Comparison of ENCODE assay signal across 12 cellular contexts in genomic region chr22:22462813-22463567, GRCh38. TPM values are rescaled to one million over a fixed set of nuclear protein-coding genes. Genes with fewer than 3 reads are reported as not detected.
DNase-seq lines count a peak whose midpoint lies in the region; ATAC-seq and TF ChIP-seq lines count a peak whose summit lies in the region.
"Had no signal": no experiment of that assay in that cellular context is flagged by ENCODE, and none has a peak within 500 bp of the region (broad histone marks: within the 10 kb centered on the region; RNA-seq: fewer than 3 reads in every experiment).

No MANE protein-coding gene starts in this region.

- no peaks in the 10 kb centered on the region for H4K20me1 ChIP-seq in PC-3 (ENCODE audit: low read length)

- H2AFZ ChIP-seq in PC-3 (ENCODE audit: low read length): no peak overlapping the region

- no peaks in the 10 kb centered on the region for H3F3A ChIP-seq in PC-3 (ENCODE audit: low read length, unreplicated experiment)

- H3K36me3 Mint-ChIP-seq in Caco-2 (ENCODE audit: insufficient read depth, unreplicated experiment) (no peaks in the 10 kb centered on the region), Calu3 (ENCODE audit: insufficient read depth, unreplicated experiment) (no peaks in the 10 kb centered on the region)

- H3K27ac Mint-ChIP-seq in Caco-2 (ENCODE audit: unreplicated experiment) (no peak overlapping the region), Calu3 (ENCODE audit: unreplicated experiment) (no peak overlapping the region)
- H3K27ac Mint-ChIP-seq: naive thymus-derived CD4-positive, alpha-beta T cell had no signal

- H3K9me3 Mint-ChIP-seq in Caco-2 (ENCODE audit: unreplicated experiment) (peaks cover 17% of the 10 kb centered on the region), Calu3 (ENCODE audit: low read depth, unreplicated experiment) (peaks cover 9% of the 10 kb centered on the region)

- ATAC-seq in PC-3: no peak
- no peak for ATAC-seq in HG03442 (IDR thresholded peaks at IDR 0.05; ENCODE audit: unreplicated experiment)
- ATAC-seq: naive thymus-derived CD4-positive, alpha-beta T cell had no signal

- no peaks in the 10 kb centered on the region for H3K9me2 ChIP-seq in PC-3 (replicated peaks; ENCODE audit: low read length)

- DNase-seq in DMS114 treated with DMSO at 0.1 percent for 48 hours (lab: John Stamatoyannopoulos, UW; ENCODE audit: unreplicated experiment): peak; percentile 11
- peak; percentile 30 for DNase-seq in PC-3
- peak in 1 of 2 donors; percentile 6 for DNase-seq in foreskin fibroblast
- no peak for DNase-seq in Caco-2
- no peak for DNase-seq in Calu3
- DNase-seq: MV-4-11; naive thymus-derived CD4-positive, alpha-beta T cell; spleen; stimulated activated CD8-positive, alpha-beta memory T cell treated with anti-CD3 and anti-CD28 coated beads, Interleukin-4, amount 100 ng/mL, for 48 hours had no signal

- no peaks in the 10 kb centered on the region for H3K79me2 ChIP-seq in PC-3 (ENCODE audit: low read length)

- no TSS peak for BruUV-seq in PC-3 (replicated peaks; lab: Mats Ljungman, UMichigan)
- no TSS peak for BruUV-seq in Caco-2 (replicated peaks; lab: Mats Ljungman, UMichigan)
- no TSS peak for BruUV-seq in Calu3 (replicated peaks; lab: Mats Ljungman, UMichigan)

- H3K27me3 ChIP-seq in PC-3 (ENCODE audit: low read length) (no peaks in the 10 kb centered on the region), Caco-2 (replicated peaks; ENCODE audit: control insufficient read depth, insufficient read depth, low read length) (no peaks in the 10 kb centered on the region)
- H3K27me3 ChIP-seq: ascending aorta had no signal

- intact Hi-C loops in PC-3 (cut with micrococcal nuclease): loop anchor here (5.0 to 10.0 kb wide), 3 partner anchors 114 to 494 kb away; no protein-coding TSS in a partner anchor
- intact Hi-C loops in Caco-2 (cut with micrococcal nuclease; ENCODE audit: unreplicated experiment): loop anchor here (5.0 to 10.0 kb wide), 2 partner anchors 89 to 262 kb away; no protein-coding TSS in a partner anchor
- intact Hi-C loops in Calu3 (cut with micrococcal nuclease; ENCODE audit: unreplicated experiment): loop anchor here (5.0 to 10.0 kb wide), 3 partner anchors 114 to 494 kb away; partner anchors contain the start of gene IGLL5

- H3K9me3 ChIP-seq in PC-3 (ENCODE audit: low read length): no peaks in the 10 kb centered on the region; the same call in 1 of the 2 replicates
- H3K9me3 ChIP-seq in Caco-2: peaks cover 30% of the 10 kb centered on the region

- CTCF ChIA-PET in PC-3 (lab: Charles Lee): interaction anchor here (0.6 kb wide), 1 partner anchor 28 kb away, joined by 6 read pairs; no protein-coding TSS in a partner anchor
- CTCF ChIA-PET in Caco-2 (lab: Charles Lee): interaction anchor here (0.8 to 1.5 kb wide), 2 partner anchors 124 to 256 kb away, joined by 3 to 8 read pairs; no protein-coding TSS in a partner anchor
- CTCF ChIA-PET in Calu3 (lab: Charles Lee): interaction anchor here (1.0 to 1.2 kb wide), 2 partner anchors 31 to 96 kb away, joined by 3 to 5 read pairs; partner anchors contain the start of gene PRAME

- H3K27ac ChIP-seq in PC-3 (ENCODE audit: low read length): no peak overlapping the region
- H3K27ac ChIP-seq: ascending aorta, spleen had no signal

- H3K4me2 ChIP-seq in PC-3 (ENCODE audit: low read length): no peak overlapping the region

- POLR2A ChIA-PET in PC-3 (lab: Charles Lee; ENCODE audit: unreplicated experiment) (no interaction called here), Caco-2 (lab: Charles Lee) (no interaction called here)

- H3K4me3 ChIP-seq in GM12875 (ENCODE audit: low read depth, low read length) (no peak overlapping the region), PC-3 (ENCODE audit: low read length) (no peak overlapping the region), foreskin fibroblast (ENCODE audit: low read depth in 1 of 2, low read length in 2 of 2) (no peak overlapping the region), Caco-2 (ENCODE audit: low read depth, low read length) (no peak overlapping the region)
- H3K4me3 ChIP-seq: ascending aorta, spleen had no signal

- H3K27me3 Mint-ChIP-seq in Caco-2 (ENCODE audit: insufficient read depth, unreplicated experiment) (peaks cover 2% of the 10 kb centered on the region), Calu3 (ENCODE audit: unreplicated experiment) (peaks cover 66% of the 10 kb centered on the region)

- H3K36me3 ChIP-seq in PC-3 (ENCODE audit: low read depth, low read length) (no peaks in the 10 kb centered on the region), Caco-2 (ENCODE audit: control insufficient read depth, insufficient read depth, low read length) (no peaks in the 10 kb centered on the region)
- H3K36me3 ChIP-seq: ascending aorta, spleen had no signal

- no peak overlapping the region for H3K9ac ChIP-seq in PC-3 (ENCODE audit: low read length)

- peak; percentile 24; the same call in 1 of the 2 replicates for TF ChIP-seq CTCF in GM12875 (IDR thresholded peaks at IDR 0.05; ENCODE audit: borderline replicate concordance, insufficient read depth, low read depth, low read length)
- peak; percentile 57 for TF ChIP-seq CTCF in PC-3 (conservative IDR thresholded peaks at IDR 0.05; ENCODE audit: low read depth, low read length)
- peak; percentile 32 for TF ChIP-seq CTCF in foreskin fibroblast (IDR thresholded peaks at IDR 0.05; ENCODE audit: low read depth, low read length)
- TF ChIP-seq CTCF in Caco-2 (IDR thresholded peaks at IDR 0.05; ENCODE audit: insufficient read depth in 1 of 2, low read depth in 1 of 2, low read length in 1 of 2, severe bottlenecking in 1 of 2, unreplicated experiment in 1 of 2): no peak
- TF ChIP-seq CTCF in Calu3 (IDR thresholded peaks at IDR 0.05; ENCODE audit: unreplicated experiment): no peak

- H3K4me1 Mint-ChIP-seq in Caco-2 (ENCODE audit: low read depth, unreplicated experiment) (peaks cover 7% of the 10 kb centered on the region), Calu3 (ENCODE audit: low read depth, unreplicated experiment) (no peaks in the 10 kb centered on the region)
- H3K4me1 Mint-ChIP-seq: naive thymus-derived CD4-positive, alpha-beta T cell had no signal

- H3K4me1 ChIP-seq in PC-3 (ENCODE audit: insufficient read depth, low read length) (no peaks in the 10 kb centered on the region), Caco-2 (no peaks in the 10 kb centered on the region)
- H3K4me1 ChIP-seq: ascending aorta had no signal

- H3K4me3 Mint-ChIP-seq in Caco-2 (ENCODE audit: unreplicated experiment) (no peak overlapping the region), Calu3 (ENCODE audit: low read depth, unreplicated experiment) (no peak overlapping the region)
- H3K4me3 Mint-ChIP-seq: naive thymus-derived CD4-positive, alpha-beta T cell had no signal

RNA-seq across cellular contexts. Expression of gene ZNF280B, which starts 45.6 kb away (rescaled TPM):
- 0.66 and 1.7 TPM in 2 replicates for total RNA-seq in PC-3 (2014; rRNA removed)
- total RNA-seq in Caco-2 (2022): 3.9 and 4.0 TPM in 2 replicates
- 4.0 and 4.6 TPM in 2 replicates for total RNA-seq in Calu3 (2022)
- total RNA-seq: ascending aorta had no signal

RNA-seq across cellular contexts. Expression of gene ZNF280A, which starts 57.1 kb away (rescaled TPM):
- total RNA-seq in PC-3 (2014; rRNA removed) (not detected in 2 replicates), Caco-2 (2022) (2.7 and 2.8 TPM in 2 replicates), Calu3 (2022) (not detected in 2 replicates)
- total RNA-seq: ascending aorta; naive thymus-derived CD4-positive, alpha-beta T cell had no signal

Comparison
In these comparisons a context has a peak if more than half of its experiments do, and no peak if none do; other contexts are left out.
1. DNase-seq: peak in DMS114 treated with DMSO at 0.1 percent for 48 hours (single experiment) and PC-3 (single experiment); none in Caco-2 (0 of 2) and Calu3 (single experiment).
2. CTCF ChIP-seq: peak in GM12875 (single experiment), PC-3 (single experiment) and foreskin fibroblast (single experiment); none in Caco-2 (0 of 2) and Calu3 (single experiment).